Comparison of ENCODE assay signal across 8 cellular contexts in the genomic region with DNA sequence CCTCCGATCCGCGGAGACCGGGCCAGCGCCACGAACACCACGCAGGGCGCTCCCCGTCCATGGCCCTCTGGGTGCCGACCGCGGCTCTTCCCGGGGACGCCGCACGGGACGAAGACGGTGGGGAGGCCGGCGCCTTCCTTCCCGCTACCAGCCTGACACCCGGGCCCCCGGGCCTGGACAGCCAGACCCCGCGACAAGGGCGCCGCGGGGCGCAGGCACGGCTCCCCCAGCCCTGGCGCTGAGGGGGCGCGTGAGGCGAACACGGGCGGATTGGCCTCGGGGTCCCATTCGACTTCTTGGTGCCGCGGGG. TPM values are rescaled to one million over a fixed set of nuclear protein-coding genes. Genes with fewer than 3 reads are reported as not detected.
DNase-seq lines count a peak whose midpoint lies in the region; ATAC-seq, FAIRE-seq and TF ChIP-seq lines count a peak whose summit lies in the region.

No MANE protein-coding gene starts in this region.

- peaks cover 4% of the 10 kb centered on the region; the same call in 1 of the 2 replicates for H3K36me3 ChIP-seq in ES-I3 (ENCODE audit: insufficient read depth, low read length)
- H3K36me3 ChIP-seq in gastroesophageal sphincter: peaks cover 0 to 50% of the 10 kb centered on the region in 2 donors

- WGBS in gastroesophageal sphincter (ENCODE audit: low coverage in 1 of 2), 2 donors: no CpG with 5 or more reads among the region's 40 CpGs

- DNase-seq in T-helper 17 cell: no peak
- no peak for DNase-seq in skeletal muscle cell (ENCODE audit: low read depth)
- no peak for DNase-seq in D721Med (ENCODE audit: insufficient read length, low spot score)
- no peak for DNase-seq in NOMO-1 treated with dmso at 0.1 percent for 144 hours (lab: John Stamatoyannopoulos, UW; ENCODE audit: unreplicated experiment)
- no peak for DNase-seq in retina

- H3K27ac Mint-ChIP-seq in T-helper 17 cell: no peak overlapping the region

- TF ChIP-seq POLR2A in gastroesophageal sphincter (IDR thresholded peaks at IDR 0.05): no peak

- peaks cover 16% of the 10 kb centered on the region for H3K4me1 Mint-ChIP-seq in T-helper 17 cell

- H3K27ac ChIP-seq in gastroesophageal sphincter: peak overlapping the region in 1 of 4 donors; percentile 71

- H3K27me3 Mint-ChIP-seq in T-helper 17 cell: no peaks in the 10 kb centered on the region

- ATAC-seq in T-helper 17 cell (peak; percentile 20), gastroesophageal sphincter (peak; percentile 5), HG03460 (IDR thresholded peaks at IDR 0.05; ENCODE audit: unreplicated experiment) (no peak)

- H3K4me3 Mint-ChIP-seq in T-helper 17 cell: peak overlapping the region; percentile 89

- peak overlapping the region; percentile 20; the same call in 1 of the 2 replicates for H3K9ac ChIP-seq in ES-I3 (ENCODE audit: low read depth, low read length)

- H3K9me3 ChIP-seq in ES-I3 (ENCODE audit: control insufficient read depth, insufficient read depth, low read length) (no peaks in the 10 kb centered on the region), T-helper 17 cell (ENCODE audit: control insufficient read depth, low read length, poor library complexity, severe bottlenecking) (no peaks in the 10 kb centered on the region), gastroesophageal sphincter (no peaks in the 10 kb centered on the region)

- peak overlapping the region; percentile 78 to 94 for H3K4me3 ChIP-seq in gastroesophageal sphincter
- H3K4me3 ChIP-seq in skeletal muscle cell (ENCODE audit: low read depth, low read length): peak overlapping the region; percentile 74

- H3K27me3 ChIP-seq in gastroesophageal sphincter: no peaks in the 10 kb centered on the region

- TF ChIP-seq CTCF in gastroesophageal sphincter (IDR thresholded peaks at IDR 0.05) (no peak), D721Med (IDR thresholded peaks at IDR 0.05; ENCODE audit: insufficient read depth, missing control alignments) (no peak)

- peaks cover 9% of the 10 kb centered on the region for H3K36me3 Mint-ChIP-seq in T-helper 17 cell (ENCODE audit: low read depth)

- no peak for TF ChIP-seq EP300 in gastroesophageal sphincter (IDR thresholded peaks at IDR 0.05)

- no peak for FAIRE-seq in D721Med (lab: Jason Lieb, UNC)

- H3K4me1 ChIP-seq in ES-I3 (ENCODE audit: insufficient read depth, low read length) (no peaks in the 10 kb centered on the region), gastroesophageal sphincter (peaks cover 0 to 45% (median 19%) of the 10 kb centered on the region in 3 donors)

RNA-seq across cellular contexts. Expression of gene NOC2L, which starts 0.6 kb away (rescaled TPM):
- 10 to 100 TPM; 45.2 to 51.7 TPM for total RNA-seq in T-helper 17 cell
- total RNA-seq in gastroesophageal sphincter: 10 to 100 TPM; 36.3 to 54.1 (median 45.2) TPM

RNA-seq across cellular contexts. Expression of gene KLHL17, which starts 0.7 kb away (rescaled TPM):
- total RNA-seq in T-helper 17 cell (10 to 100 TPM; 16.1 to 16.6 TPM), gastroesophageal sphincter (10 to 100 TPM in 2 of 4 donors, 1 to 10 TPM in 2; 3.6 to 12.0 (median 10.1) TPM)

RNA-seq across cellular contexts. Expression of gene PLEKHN1, which starts 6.6 kb away (rescaled TPM):
- total RNA-seq in T-helper 17 cell: 1 to 10 TPM; 3.4 to 4.3 TPM
- total RNA-seq in gastroesophageal sphincter: 1 to 10 TPM in 1 of 4 donors, under 1 TPM in 1, not detected in 2; 0.62 to 2.3 TPM

RNA-seq across cellular contexts. Expression of gene PERM1, which starts 22.2 kb away (rescaled TPM):
- total RNA-seq in T-helper 17 cell (not detected), gastroesophageal sphincter (1 to 10 TPM in 2 of 4 donors, under 1 TPM in 1, not detected in 1; 0.39 to 1.9 (median 1.4) TPM)

RNA-seq across cellular contexts. Expression of gene SAMD11, which starts 36.0 kb away (rescaled TPM):
- not detected for total RNA-seq in T-helper 17 cell
- 10 to 100 TPM; 14.2 to 21.2 (median 17.4) TPM for total RNA-seq in gastroesophageal sphincter
